16 cellular contexts compared by ENCODE assay signal in genomic region chr18:79257480-79257879, GRCh38.
DNase-seq lines count a peak whose midpoint lies in the region; ATAC-seq, FAIRE-seq and TF ChIP-seq lines count a peak whose summit lies in the region.
"Had no signal": no experiment of that assay in that cellular context is flagged by ENCODE, and none has a peak within 500 bp of the region (broad histone marks: within the 10 kb centered on the region; RNA-seq: fewer than 3 reads in every experiment).

No MANE protein-coding gene starts in this region.

- H3K27ac ChIP-seq in heart left ventricle = no peak overlapping the region
- no peak overlapping the region for H3K27ac ChIP-seq in K562 (ENCODE audit: extremely low read depth, low read depth, low read length)
- H3K27ac ChIP-seq: PC-9 had no signal

- no peaks in the 10 kb centered on the region for H3K9me1 ChIP-seq in K562 (ENCODE audit: control insufficient read depth, insufficient read depth, low read length)

- H2AFZ ChIP-seq in K562 (ENCODE audit: low read depth, low read length) = no peak overlapping the region
- H2AFZ ChIP-seq: PC-9 had no signal

- no TSS peak for BruUV-seq in K562 (replicated peaks; lab: Mats Ljungman, UMichigan)

- H3K9ac ChIP-seq in K562 (ENCODE audit: insufficient read depth in 1 of 2, low read depth in 2 of 2, low read length in 2 of 2) = no peak overlapping the region

- POLR2A ChIA-PET in K562 (lab: Yijun Ruan, JAX) = no interaction called here

- ATAC-seq in heart left ventricle (peak; percentile 50 to 77 (median 69)), Right ventricle myocardium inferior (no peak), K562 (no peak)

- no peaks in the 10 kb centered on the region for H4K20me1 ChIP-seq in K562 (replicated peaks; ENCODE audit: control insufficient read depth, insufficient read depth, low read length)

- H3K36me3 ChIP-seq in heart left ventricle (peaks cover 0 to 27% (median 8%) of the 10 kb centered on the region in 9 donors), K562 (ENCODE audit: control insufficient read depth, insufficient read depth, low read length) (no peaks in the 10 kb centered on the region)

- TF ChIP-seq POLR2A in heart left ventricle (IDR thresholded peaks at IDR 0.05) = no peak
- no peak for TF ChIP-seq POLR2A in K562 (conservative IDR thresholded peaks at IDR 0.05)

- CTCF ChIA-PET in K562 (lab: Yijun Ruan, JAX; ENCODE audit: low intra/inter-chr PET ratio) = no interaction called here

- no peaks in the 10 kb centered on the region for H3K9me3 ChIP-seq in heart left ventricle
- no peaks in the 10 kb centered on the region for H3K9me3 ChIP-seq in K562 (replicated peaks; ENCODE audit: control insufficient read depth, insufficient read depth, low read depth, low read length)

- no peaks in the 10 kb centered on the region for H3K79me2 ChIP-seq in K562 (ENCODE audit: control insufficient read depth, insufficient read depth, low read length)

- H3K4me3 ChIP-seq in heart left ventricle (no peak overlapping the region), K562 (no peak overlapping the region), retinal pigment epithelial cell (ENCODE audit: low read length) (no peak overlapping the region)
- H3K4me3 ChIP-seq: PC-9 had no signal

- DNase-seq in heart left ventricle (no peak), Right ventricle myocardium inferior (ENCODE audit: missing footprints) (no peak), K562 (ENCODE audit: extremely low read depth in 1 of 4, low spot score in 3 of 4) (no peak), hippocampal formation (lab: John Stamatoyannopoulos, UW) (peak; percentile 38 to 56), retinal pigment epithelial cell (ENCODE audit: low read depth) (peak; percentile 14), NCI-H2029 treated with DMSO at 0.1 percent for 48 hours (lab: John Stamatoyannopoulos, UW) (no peak), DMS79 (lab: John Stamatoyannopoulos, UW) (no peak), kidney tubule cell (ENCODE audit: low spot score) (no peak)
- DNase-seq: H9, NCI-H1417, NCI-H187 treated with DMSO at 0.1 percent for 48 hours, NCI-H2171 treated with DMSO at 0.1 percent for 48 hours, NCI-H510A, NCI-H774, PC-9 had no signal

- no peaks in the 10 kb centered on the region for H3K27me3 ChIP-seq in heart left ventricle
- no peaks in the 10 kb centered on the region for H3K27me3 ChIP-seq in K562 (ENCODE audit: control insufficient read depth in 2 of 2, insufficient read depth in 2 of 2, low read length in 2 of 2)

- intact Hi-C loops in heart left ventricle (cut with DNase I) (loop anchor here in 1 of 10 donors (10.0 kb wide), 1 partner anchor 1353 kb away; no protein-coding TSS in a partner anchor), Right ventricle myocardium inferior (cut with DNase I) (no loop called here), K562 (cut with micrococcal nuclease) (no loop called here)

- in situ Hi-C loops in K562 (cut with MboI) = no loop called here

- TF ChIP-seq CTCF in heart left ventricle (IDR thresholded peaks at IDR 0.05) (no peak), K562 (IDR thresholded peaks at IDR 0.05 in 2 of 3, conservative IDR thresholded peaks at IDR 0.05 in 1 of 3; ENCODE audit: insufficient read depth in 2 of 3, low read depth in 1 of 3, low read length in 3 of 3) (no peak), retinal pigment epithelial cell (conservative IDR thresholded peaks at IDR 0.05; ENCODE audit: low read depth, low read length) (no peak)

- no peak for TF ChIP-seq RAD21 in K562 (CRISPR knock-in tag; conservative IDR thresholded peaks at IDR 0.05 in 1 of 2, IDR thresholded peaks at IDR 0.05 in 1 of 2)

- no peak for TF ChIP-seq EP300 in K562 (IDR thresholded peaks at IDR 0.05; ENCODE audit: low read length)

- no peak for FAIRE-seq in K562 (lab: Jason Lieb, UNC)
- FAIRE-seq: HTR-8/SVneo had no signal

- H3K4me1 ChIP-seq in heart left ventricle (peaks cover 0 to 2% (median 0%) of the 10 kb centered on the region in 12 donors), K562 (replicated peaks in 1 of 2; ENCODE audit: control insufficient read depth in 2 of 2, insufficient read depth in 2 of 2, low read length in 2 of 2) (peaks cover 6 to 25% of the 10 kb centered on the region in 2 experiments; a peak in 3 of 5 replicates)

- 76 to 85% (median 80%) methylated on average over 6 of the region's 6 CpGs for WGBS in heart left ventricle, 4 donors
- WGBS in K562 (ENCODE audit: insufficient coverage, low coverage, missing lambda C conversion rate) = 82% methylated on average over 6 of the region's 6 CpGs

- H3K4me2 ChIP-seq in K562 (ENCODE audit: insufficient read depth, low read length) = no peak overlapping the region
- H3K4me2 ChIP-seq: PC-9 had no signal

TF ChIP-seq in K562, 482 proteins besides CTCF, POLR2A, EP300 and RAD21:
- TF ChIP-seq IRF2 (CRISPR knock-in tag; IDR thresholded peaks at IDR 0.05) (no peak), MCM3 (IDR thresholded peaks at IDR 0.05) (no peak), TFE3 (CRISPR knock-in tag; IDR thresholded peaks at IDR 0.05) (peak; percentile 5; the same call in 1 of the 2 replicates), PURB (CRISPR knock-in tag; IDR thresholded peaks at IDR 0.05; ENCODE audit: low read depth) (no peak), ZNF354B (CRISPR knock-in tag; IDR thresholded peaks at IDR 0.05) (no peak), MAFF (IDR thresholded peaks at IDR 0.05; ENCODE audit: low read length) (no peak), NCOA2 (IDR thresholded peaks at IDR 0.05; ENCODE audit: partially characterized antibody in 2 of 2) (no peak)

Comparison
In these comparisons a context has a peak if more than half of its experiments do, and no peak if none do; other contexts are left out.
1. ATAC-seq: peak in heart left ventricle (4 of 4); none in Right ventricle myocardium inferior (single experiment) and K562 (single experiment).
2. DNase-seq: peak in hippocampal formation (2 of 2) and retinal pigment epithelial cell (single experiment); none in heart left ventricle (0 of 5), Right ventricle myocardium inferior (single experiment), K562 (0 of 4), NCI-H2029 treated with DMSO at 0.1 percent for 48 hours (single experiment), DMS79 (single experiment) and kidney tubule cell (single experiment).